In genomic region chr9:37906312-37907239, GRCh38 we compare ENCODE assay signal across 20 cellular contexts. TPM values are rescaled to one million over a fixed set of nuclear protein-coding genes. Genes with fewer than 3 reads are reported as not detected.
DNase-seq lines count a peak whose midpoint lies in the region; ATAC-seq and TF ChIP-seq lines count a peak whose summit lies in the region.
"Had no signal": no experiment of that assay in that cellular context is flagged by ENCODE, and none has a peak within 500 bp of the region (broad histone marks: within the 10 kb centered on the region; RNA-seq: fewer than 3 reads in every experiment).

No MANE protein-coding gene starts in this region.

- H3K4me1 ChIP-seq in IMR-90 (ENCODE audit: control insufficient read depth, insufficient read depth, low read length) (peaks cover 9% of the 10 kb centered on the region), sigmoid colon (peaks cover 0 to 26% (median 23%) of the 10 kb centered on the region in 4 donors)

- TF ChIP-seq RAD21 in IMR-90 (IDR thresholded peaks at IDR 0.05; ENCODE audit: low read length) = no peak

- H2BK20ac ChIP-seq in IMR-90 (ENCODE audit: low read depth, low read length) = no peak overlapping the region

- 55% methylated on average over 3 of the region's 11 CpGs; no CpG with 5 or more reads in 1 of the 2 experiments for WGBS in IMR-90 (ENCODE audit: extremely low coverage in 2 of 2, insufficient read length in 1 of 2), 2 experiments
- WGBS in sigmoid colon, 2 donors = 92 to 93% methylated on average over 11 of the region's 11 CpGs

- H3K9me3 Mint-ChIP-seq in activated T-cell treated with anti-CD3 and anti-CD28 coated beads, Interleukin-2, amount 50 U/mL, for 4 hours = no peaks in the 10 kb centered on the region
- H3K9me3 Mint-ChIP-seq: activated naive CD4-positive, alpha-beta T cell treated with anti-CD3 and anti-CD28 coated beads, Interleukin-2, amount 50 U/mL, for 72 hours had no signal

- H3K4ac ChIP-seq in IMR-90 (ENCODE audit: low read depth, low read length) = no peak overlapping the region

- H2BK15ac ChIP-seq in IMR-90 (ENCODE audit: low read depth, low read length) = no peak overlapping the region

- H3K4me2 ChIP-seq in IMR-90 (ENCODE audit: low read depth, low read length) = no peak overlapping the region

- H3K79me1 ChIP-seq in IMR-90 (ENCODE audit: low read depth in 1 of 2, low read length in 2 of 2) = peaks cover 10 to 25% of the 10 kb centered on the region in 2 experiments

- BruUV-seq in IMR-90 (replicated peaks; lab: Mats Ljungman, UMichigan) = no TSS peak

- in situ Hi-C loops in IMR-90 (cut with MboI; ENCODE audit: low sequenced_read_pairs) = loop anchor here (10.0 kb wide), 1 partner anchor 322 kb away; no protein-coding TSS in a partner anchor

- peak overlapping the region; percentile 17 for H3K4me3 Mint-ChIP-seq in activated T-cell treated with anti-CD3 and anti-CD28 coated beads, Interleukin-2, amount 50 U/mL, for 4 hours

- H2AFZ ChIP-seq in IMR-90 (replicated peaks; ENCODE audit: low read length, poor library complexity) = no peak overlapping the region

- TF ChIP-seq POLR2A in IMR-90 (IDR thresholded peaks at IDR 0.05; ENCODE audit: low read depth, low read length) = no peak
- TF ChIP-seq POLR2A in sigmoid colon (IDR thresholded peaks at IDR 0.05) = no peak

- no peak overlapping the region for H4K8ac ChIP-seq in IMR-90 (ENCODE audit: low read depth in 2 of 2, low read length in 2 of 2)

- TF ChIP-seq CTCF in IMR-90 (conservative IDR thresholded peaks at IDR 0.05; ENCODE audit: low read depth, low read length) (no peak), sigmoid colon (IDR thresholded peaks at IDR 0.05) (no peak)

- peaks cover 6% of the 10 kb centered on the region for H3K9me1 ChIP-seq in IMR-90 (ENCODE audit: insufficient read depth, low read length)

- H3K4me1 Mint-ChIP-seq in activated T-cell treated with anti-CD3 and anti-CD28 coated beads, Interleukin-2, amount 50 U/mL, for 4 hours (ENCODE audit: low read depth) = peaks cover 14% of the 10 kb centered on the region

- H3K14ac ChIP-seq in IMR-90 (replicated peaks; ENCODE audit: low read depth, low read length) = no peak overlapping the region

- dilution Hi-C loops in IMR-90 (cut with HindIII; ENCODE audit: low sequenced_read_pairs, unreplicated experiment) = loop anchor here (25.0 kb wide), 1 partner anchor 481 kb away; the partner anchor contains the start of gene ALDH1B1

- 0 out of 2 replicates have a peak overlapping the region, but pooled peaks have one; percentile 23 for H4K91ac ChIP-seq in IMR-90 (ENCODE audit: insufficient read depth, low read depth, low read length)

- no peak for TF ChIP-seq EP300 in sigmoid colon (IDR thresholded peaks at IDR 0.05)

- H3K9me3 ChIP-seq in IMR-90 (ENCODE audit: control insufficient read depth, insufficient read depth, low read length) (no peaks in the 10 kb centered on the region), sigmoid colon (no peaks in the 10 kb centered on the region)
- H3K9me3 ChIP-seq: tibial artery had no signal

- H3K27me3 Mint-ChIP-seq in activated T-cell treated with anti-CD3 and anti-CD28 coated beads, Interleukin-2, amount 50 U/mL, for 4 hours (ENCODE audit: low read depth) = no peaks in the 10 kb centered on the region

- no peak overlapping the region for H4K5ac ChIP-seq in IMR-90 (ENCODE audit: low read depth, low read length)

- H3K23ac ChIP-seq in IMR-90 (ENCODE audit: low read depth, low read length) = no peak overlapping the region

- H2BK120ac ChIP-seq in IMR-90 (ENCODE audit: low read depth, low read length) = no peak overlapping the region

- H3K4me3 ChIP-seq in IMR-90 (ENCODE audit: insufficient read depth, low read depth, low read length) (no peak overlapping the region), sigmoid colon (no peak overlapping the region)
- H3K4me3 ChIP-seq: tibial artery had no signal

- no peak overlapping the region for H2BK5ac ChIP-seq in IMR-90 (ENCODE audit: low read depth, low read length, poor library complexity, severe bottlenecking)

- H3K27ac ChIP-seq in IMR-90 (ENCODE audit: insufficient read depth, low read length) (no peak overlapping the region), sigmoid colon (no peak overlapping the region)
- H3K27ac ChIP-seq: foreskin keratinocyte, tibial artery had no signal

- no peaks in the 10 kb centered on the region for H3K36me3 ChIP-seq in IMR-90 (ENCODE audit: control insufficient read depth, insufficient read depth, low read length)
- no peaks in the 10 kb centered on the region for H3K36me3 ChIP-seq in sigmoid colon
- H3K36me3 ChIP-seq: tibial artery had no signal

- no peak overlapping the region for H2AK9ac ChIP-seq in IMR-90 (replicated peaks; ENCODE audit: low read depth, low read length, poor library complexity)

- CTCF ChIA-PET in IMR-90 (lab: Yijun Ruan, JAX) = no interaction called here

- POLR2A ChIA-PET in IMR-90 (lab: Charles Lee; ENCODE audit: unreplicated experiment) = no interaction called here

- H3K56ac ChIP-seq in IMR-90 (ENCODE audit: extremely low read depth, insufficient read depth, low read length) = no peak overlapping the region

- no peak overlapping the region for H3K18ac ChIP-seq in IMR-90 (ENCODE audit: low read depth, low read length)

- H3K27me3 ChIP-seq in IMR-90 (ENCODE audit: control insufficient read depth, insufficient read depth, low read length) (no peaks in the 10 kb centered on the region), sigmoid colon (no peaks in the 10 kb centered on the region)
- H3K27me3 ChIP-seq: foreskin keratinocyte, tibial artery had no signal

- H3K36me3 Mint-ChIP-seq in activated T-cell treated with anti-CD3 and anti-CD28 coated beads, Interleukin-2, amount 50 U/mL, for 4 hours (ENCODE audit: insufficient read depth) = no peaks in the 10 kb centered on the region

- 0 out of 2 replicates have a peak overlapping the region, but pooled peaks have one; percentile 9 for H2AK5ac ChIP-seq in IMR-90 (ENCODE audit: low read depth, low read length)

- H3K9ac ChIP-seq in IMR-90 (ENCODE audit: low read depth, low read length) = no peak overlapping the region

- ATAC-seq in activated T-cell treated with anti-CD3 and anti-CD28 coated beads, Interleukin-2, amount 50 U/mL, for 4 hours = no peak
- no peak for ATAC-seq in IMR-90 (ENCODE audit: low read depth)
- ATAC-seq in GM18907 (IDR thresholded peaks at IDR 0.05; ENCODE audit: unreplicated experiment) = no peak
- ATAC-seq: activated CD4-positive, CD25-positive, alpha-beta regulatory T cell treated with anti-CD3 and anti-CD28 coated beads, Interleukin-2, amount 50 U/mL, for 24 hours; activated naive CD4-positive, alpha-beta T cell treated with anti-CD3 and anti-CD28 coated beads, Interleukin-2, amount 50 U/mL, for 72 hours; foreskin keratinocyte had no signal

- DNase-seq in activated T-cell treated with anti-CD3 and anti-CD28 coated beads, Interleukin-2, amount 50 U/mL, for 4 hours = no peak
- DNase-seq in activated T-cell treated with anti-CD3 and anti-CD28 coated beads for 4 hours (no peak), IMR-90 (no peak), islet precursor cell (peak; percentile 51), sigmoid colon (peak; percentile 47), OCI-M1 (lab: John Stamatoyannopoulos, UW) (no peak), activated gamma-delta T cell (lab: John Stamatoyannopoulos, UW) (no peak)
- DNase-seq: ACHN; dermis blood vessel endothelial cell; foreskin keratinocyte; HCEC 1CT; hypothalamus; kidney; NCI-H526; stimulated activated CD4-positive, alpha-beta T cell treated with anti-CD3 and anti-CD28 coated beads, Interleukin-12 subunit alpha, Interleukin-12 subunit beta, amount 100 ng/mL, for 4 hours; T-helper 9 cell had no signal

- intact Hi-C loops in IMR-90 (cut with micrococcal nuclease) = no loop called here
- intact Hi-C loops in sigmoid colon (cut with DNase I) = loop anchor here (10.0 kb wide), 2 partner anchors 332 to 422 kb away; partner anchors contain the start of genes FBXO10 and POLR1E

- H4K20me1 ChIP-seq in IMR-90 (ENCODE audit: insufficient read depth, low read length) = no peaks in the 10 kb centered on the region

TF ChIP-seq in IMR-90, 13 proteins besides CTCF, POLR2A, EP300 and RAD21:
- TF ChIP-seq USF2 (IDR thresholded peaks at IDR 0.05; ENCODE audit: low read depth, low read length) (no peak), CHD1 (IDR thresholded peaks at IDR 0.05; ENCODE audit: low read depth, low read length) (no peak), RCOR1 (IDR thresholded peaks at IDR 0.05; ENCODE audit: insufficient replicate concordance, low read length) (no peak), CEBPB (IDR thresholded peaks at IDR 0.05; ENCODE audit: low read depth, low read length) (no peak), MAZ (IDR thresholded peaks at IDR 0.05; ENCODE audit: borderline replicate concordance, low read depth, low read length) (no peak), NFE2L2 (IDR thresholded peaks at IDR 0.05; ENCODE audit: low read depth, low read length) (no peak), SMC3 (IDR thresholded peaks at IDR 0.05; ENCODE audit: low read depth, low read length) (no peak), FOS (IDR thresholded peaks at IDR 0.05; ENCODE audit: low read depth, low read length) (no peak)
- TF ChIP-seq, protein P1, sequence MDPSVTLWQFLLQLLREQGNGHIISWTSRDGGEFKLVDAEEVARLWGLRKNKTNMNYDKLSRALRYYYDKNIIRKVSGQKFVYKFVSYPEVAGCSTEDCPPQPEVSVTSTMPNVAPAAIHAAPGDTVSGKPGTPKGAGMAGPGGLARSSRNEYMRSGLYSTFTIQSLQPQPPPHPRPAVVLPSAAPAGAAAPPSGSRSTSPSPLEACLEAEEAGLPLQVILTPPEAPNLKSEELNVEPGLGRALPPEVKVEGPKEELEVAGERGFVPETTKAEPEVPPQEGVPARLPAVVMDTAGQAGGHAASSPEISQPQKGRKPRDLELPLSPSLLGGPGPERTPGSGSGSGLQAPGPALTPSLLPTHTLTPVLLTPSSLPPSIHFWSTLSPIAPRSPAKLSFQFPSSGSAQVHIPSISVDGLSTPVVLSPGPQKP (IDR thresholded peaks at IDR 0.05; ENCODE audit: borderline replicate concordance, low read depth, low read length) = no peak

RNA-seq across cellular contexts. Expression of gene SLC25A51, which starts 2.6 kb away (rescaled TPM):
- total RNA-seq in activated T-cell treated with anti-CD3 and anti-CD28 coated beads, Interleukin-2, amount 50 U/mL, for 4 hours = 10 to 100 TPM; 36.7 to 38.1 (median 37.7) TPM
- total RNA-seq in IMR-90 (2012; rRNA removed) (63.0 and 81.6 TPM in 2 replicates), sigmoid colon (10 to 100 TPM; 19.3 to 31.0 (median 27.3) TPM)
- polyA plus RNA-seq in IMR-90 (2012; rRNA removed) (10.6 and 14.1 TPM in 2 replicates), sigmoid colon (1 to 10 TPM; 4.2 to 8.9 (median 8.6) TPM)
- 8.0 and 8.1 TPM in 2 replicates for polyA plus RNA-seq in IMR-90 (2012; cell fraction: cytosol; rRNA removed)
- 4.5 and 18.3 TPM in 2 replicates for polyA plus RNA-seq in IMR-90 (2012; cell fraction: nucleus; rRNA removed; ENCODE audit: low replicate concordance)

Comparison
In these comparisons a context has a peak if more than half of its experiments do, and no peak if none do; other contexts are left out.
1. DNase-seq: peak in islet precursor cell (single experiment) and sigmoid colon (single experiment); none in activated T-cell treated with anti-CD3 and anti-CD28 coated beads, Interleukin-2, amount 50 U/mL, for 4 hours (single experiment), activated T-cell treated with anti-CD3 and anti-CD28 coated beads for 4 hours (single experiment), IMR-90 (single experiment), OCI-M1 (single experiment) and activated gamma-delta T cell (single experiment).